21 cellular contexts compared by ENCODE assay signal in genomic region chr22:30932661-30933060, GRCh38. TPM values are rescaled to one million over a fixed set of nuclear protein-coding genes. Genes with fewer than 3 reads are reported as not detected.
DNase-seq lines count a peak whose midpoint lies in the region; ATAC-seq and TF ChIP-seq lines count a peak whose summit lies in the region.
"Had no signal": no experiment of that assay in that cellular context is flagged by ENCODE, and none has a peak within 500 bp of the region (broad histone marks: within the 10 kb centered on the region; RNA-seq: fewer than 3 reads in every experiment).

No MANE protein-coding gene starts in this region.

- H3K4me1 ChIP-seq in CD8-positive, alpha-beta T cell (ENCODE audit: insufficient read depth, low read length), result peaks cover 24% of the 10 kb centered on the region
- H3K4me1 ChIP-seq: A549, BE2C had no signal

- H3K27me3 Mint-ChIP-seq in activated naive CD4-positive, alpha-beta T cell treated with anti-CD3 and anti-CD28 coated beads for 36 hours (ENCODE audit: low read depth), result no peaks in the 10 kb centered on the region
- H3K27me3 Mint-ChIP-seq in CD8-positive, alpha-beta T cell (ENCODE audit: low read depth), result no peaks in the 10 kb centered on the region
- no peaks in the 10 kb centered on the region for H3K27me3 Mint-ChIP-seq in central memory CD8-positive, alpha-beta T cell
- peaks cover 4% of the 10 kb centered on the region for H3K27me3 Mint-ChIP-seq in nephron progenitor cell (ENCODE audit: low read depth, poor library complexity)

- H3K36me3 ChIP-seq in CD8-positive, alpha-beta T cell (ENCODE audit: insufficient read depth, low read length), result peaks cover 92% of the 10 kb centered on the region

- no peaks in the 10 kb centered on the region for H3K27me3 ChIP-seq in CD8-positive, alpha-beta T cell (ENCODE audit: insufficient read depth, low read length)
- H3K27me3 ChIP-seq: BE2C had no signal

- intact Hi-C loops in activated naive CD4-positive, alpha-beta T cell treated with anti-CD3 and anti-CD28 coated beads for 36 hours (cut with micrococcal nuclease), result no loop called here
- intact Hi-C loops in CD8-positive, alpha-beta T cell (cut with DNase I, micrococcal nuclease), result no loop called here

- peak overlapping the region; percentile 65 for H3K27ac Mint-ChIP-seq in activated naive CD4-positive, alpha-beta T cell treated with anti-CD3 and anti-CD28 coated beads for 36 hours
- peak overlapping the region; percentile 66 for H3K27ac Mint-ChIP-seq in CD8-positive, alpha-beta T cell
- H3K27ac Mint-ChIP-seq in central memory CD8-positive, alpha-beta T cell (ENCODE audit: low read depth), result peak overlapping the region; percentile 20
- peak overlapping the region; percentile 42 for H3K27ac Mint-ChIP-seq in nephron progenitor cell
- H3K27ac Mint-ChIP-seq: HFFc6 had no signal

- no peak for DNase-seq in activated naive CD4-positive, alpha-beta T cell treated with anti-CD3 and anti-CD28 coated beads for 36 hours
- DNase-seq in activated naive CD4-positive, alpha-beta T cell treated with Interleukin-2 at 50 U/mL for 16 hours, result no peak
- no peak for DNase-seq in CD8-positive, alpha-beta T cell
- no peak for DNase-seq in central memory CD8-positive, alpha-beta T cell (ENCODE audit: low spot score in 2 of 2)
- DNase-seq in nephron progenitor cell (no peak), SKM-1 (lab: John Stamatoyannopoulos, UW; ENCODE audit: unreplicated experiment) (no peak)
- DNase-seq in stimulated activated CD4-positive, alpha-beta T cell treated with anti-CD3 and anti-CD28 coated beads, Interleukin-4, amount 100 ng/mL, for 24 hours, result no peak
- no peak for DNase-seq in activated CD8-positive, alpha-beta memory T cell treated with anti-CD3 and anti-CD28 coated beads for 24 hours
- DNase-seq: BE2C; GM23248; H9; HFFc6; NCI-H1092; NCI-H1436; NCI-H187 treated with DMSO at 0.1 percent for 48 hours; NCI-H510A; NCI-H748 treated with DMSO at 0.1 percent for 48 hours; NK-92 treated with Interleukin-12 subunit alpha and Interleukin-12 subunit beta, amount 100 ng/mL, for 24 hours; SHP77 treated with DMSO at 0.1 percent for 48 hours had no signal

- H3K4me3 Mint-ChIP-seq in activated naive CD4-positive, alpha-beta T cell treated with anti-CD3 and anti-CD28 coated beads for 36 hours, result no peak overlapping the region
- H3K4me3 Mint-ChIP-seq in CD8-positive, alpha-beta T cell, result no peak overlapping the region
- H3K4me3 Mint-ChIP-seq in central memory CD8-positive, alpha-beta T cell, result no peak overlapping the region
- H3K4me3 Mint-ChIP-seq in nephron progenitor cell, result no peak overlapping the region
- H3K4me3 Mint-ChIP-seq: H9, HFFc6 had no signal

- POLR2A ChIA-PET in CD8-positive, alpha-beta T cell (lab: Charles Lee), result interaction anchor here (0.6 kb wide), 1 partner anchor 13 kb away, joined by 3 read pairs; no protein-coding TSS in a partner anchor

- no peak for TF ChIP-seq CTCF in CD8-positive, alpha-beta T cell (IDR thresholded peaks at IDR 0.05)
- no peak for TF ChIP-seq CTCF in nephron progenitor cell (IDR thresholded peaks at IDR 0.05)

- H3K4me1 Mint-ChIP-seq in activated naive CD4-positive, alpha-beta T cell treated with anti-CD3 and anti-CD28 coated beads for 36 hours (ENCODE audit: low read depth), result peaks cover 29% of the 10 kb centered on the region
- peaks cover 50% of the 10 kb centered on the region for H3K4me1 Mint-ChIP-seq in CD8-positive, alpha-beta T cell (ENCODE audit: low read depth)
- H3K4me1 Mint-ChIP-seq in central memory CD8-positive, alpha-beta T cell, result peaks cover 12% of the 10 kb centered on the region
- H3K4me1 Mint-ChIP-seq in nephron progenitor cell, result peaks cover 6% of the 10 kb centered on the region
- H3K4me1 Mint-ChIP-seq: H9 had no signal

- peaks cover 33% of the 10 kb centered on the region for H3K36me3 Mint-ChIP-seq in activated naive CD4-positive, alpha-beta T cell treated with anti-CD3 and anti-CD28 coated beads for 36 hours (ENCODE audit: low read depth)
- peaks cover 97% of the 10 kb centered on the region for H3K36me3 Mint-ChIP-seq in CD8-positive, alpha-beta T cell
- peaks cover 62% of the 10 kb centered on the region for H3K36me3 Mint-ChIP-seq in central memory CD8-positive, alpha-beta T cell (ENCODE audit: insufficient read depth)
- H3K36me3 Mint-ChIP-seq in nephron progenitor cell (ENCODE audit: low read depth), result peaks cover 76% of the 10 kb centered on the region

- ATAC-seq in CD8-positive, alpha-beta T cell, result no peak
- ATAC-seq in central memory CD8-positive, alpha-beta T cell (replicated peaks; ENCODE audit: extremely low read depth, poor library complexity, severe bottlenecking), result no peak
- ATAC-seq: A549 had no signal

- H3K9me3 Mint-ChIP-seq in activated naive CD4-positive, alpha-beta T cell treated with anti-CD3 and anti-CD28 coated beads for 36 hours, result no peaks in the 10 kb centered on the region
- no peaks in the 10 kb centered on the region for H3K9me3 Mint-ChIP-seq in CD8-positive, alpha-beta T cell
- H3K9me3 Mint-ChIP-seq in central memory CD8-positive, alpha-beta T cell, result no peaks in the 10 kb centered on the region
- H3K9me3 Mint-ChIP-seq in nephron progenitor cell, result no peaks in the 10 kb centered on the region
- H3K9me3 Mint-ChIP-seq: H9, HFFc6 had no signal

- CTCF ChIA-PET in activated naive CD4-positive, alpha-beta T cell treated with anti-CD3 and anti-CD28 coated beads for 36 hours (lab: Charles Lee), result interaction anchor here (1.2 kb wide), 2 partner anchors 10 to 153 kb away, joined by 4 to 5 read pairs; no protein-coding TSS in a partner anchor
- CTCF ChIA-PET in CD8-positive, alpha-beta T cell (lab: Charles Lee), result interaction anchor here (1.5 to 3.7 kb wide), 2 partner anchors 12 to 153 kb away, joined by 3 to 29 read pairs; no protein-coding TSS in a partner anchor

- no peak overlapping the region for H3K4me3 ChIP-seq in CD8-positive, alpha-beta T cell (ENCODE audit: low read depth, low read length)
- H3K4me3 ChIP-seq: A549, GM23248 had no signal

- no peaks in the 10 kb centered on the region for H3K9me3 ChIP-seq in CD8-positive, alpha-beta T cell (ENCODE audit: low read length)
- H3K9me3 ChIP-seq: A549, BE2C had no signal

- no peak overlapping the region for H3K27ac ChIP-seq in CD8-positive, alpha-beta T cell (ENCODE audit: low read depth, low read length)
- H3K27ac ChIP-seq: A549, GM23248, RWPE1 had no signal

RNA-seq across cellular contexts. Expression of gene MORC2, which starts 35.9 kb away (rescaled TPM):
- total RNA-seq in activated naive CD4-positive, alpha-beta T cell treated with anti-CD3 and anti-CD28 coated beads for 36 hours, result 10 to 100 TPM; 18.3 to 18.6 TPM
- total RNA-seq in CD8-positive, alpha-beta T cell, result 10 to 100 TPM; 20.1 TPM

RNA-seq across cellular contexts. Expression of gene TUG1, which starts 36.4 kb away (rescaled TPM):
- 10 to 100 TPM; 42.3 to 44.0 TPM for total RNA-seq in activated naive CD4-positive, alpha-beta T cell treated with anti-CD3 and anti-CD28 coated beads for 36 hours
- 10 to 100 TPM; 74.9 to 79.0 TPM for total RNA-seq in CD8-positive, alpha-beta T cell
